In genomic region chr11:59173964-59174663, GRCh38 we compare ENCODE assay signal across 1 cellular context.
TF ChIP-seq lines count a peak whose summit lies in the region.

No MANE protein-coding gene starts in this region.

TF ChIP-seq in GM23338, 12 proteins besides CTCF, POLR2A, EP300 and RAD21 (continued from another document):
- TF ChIP-seq, protein P1, sequence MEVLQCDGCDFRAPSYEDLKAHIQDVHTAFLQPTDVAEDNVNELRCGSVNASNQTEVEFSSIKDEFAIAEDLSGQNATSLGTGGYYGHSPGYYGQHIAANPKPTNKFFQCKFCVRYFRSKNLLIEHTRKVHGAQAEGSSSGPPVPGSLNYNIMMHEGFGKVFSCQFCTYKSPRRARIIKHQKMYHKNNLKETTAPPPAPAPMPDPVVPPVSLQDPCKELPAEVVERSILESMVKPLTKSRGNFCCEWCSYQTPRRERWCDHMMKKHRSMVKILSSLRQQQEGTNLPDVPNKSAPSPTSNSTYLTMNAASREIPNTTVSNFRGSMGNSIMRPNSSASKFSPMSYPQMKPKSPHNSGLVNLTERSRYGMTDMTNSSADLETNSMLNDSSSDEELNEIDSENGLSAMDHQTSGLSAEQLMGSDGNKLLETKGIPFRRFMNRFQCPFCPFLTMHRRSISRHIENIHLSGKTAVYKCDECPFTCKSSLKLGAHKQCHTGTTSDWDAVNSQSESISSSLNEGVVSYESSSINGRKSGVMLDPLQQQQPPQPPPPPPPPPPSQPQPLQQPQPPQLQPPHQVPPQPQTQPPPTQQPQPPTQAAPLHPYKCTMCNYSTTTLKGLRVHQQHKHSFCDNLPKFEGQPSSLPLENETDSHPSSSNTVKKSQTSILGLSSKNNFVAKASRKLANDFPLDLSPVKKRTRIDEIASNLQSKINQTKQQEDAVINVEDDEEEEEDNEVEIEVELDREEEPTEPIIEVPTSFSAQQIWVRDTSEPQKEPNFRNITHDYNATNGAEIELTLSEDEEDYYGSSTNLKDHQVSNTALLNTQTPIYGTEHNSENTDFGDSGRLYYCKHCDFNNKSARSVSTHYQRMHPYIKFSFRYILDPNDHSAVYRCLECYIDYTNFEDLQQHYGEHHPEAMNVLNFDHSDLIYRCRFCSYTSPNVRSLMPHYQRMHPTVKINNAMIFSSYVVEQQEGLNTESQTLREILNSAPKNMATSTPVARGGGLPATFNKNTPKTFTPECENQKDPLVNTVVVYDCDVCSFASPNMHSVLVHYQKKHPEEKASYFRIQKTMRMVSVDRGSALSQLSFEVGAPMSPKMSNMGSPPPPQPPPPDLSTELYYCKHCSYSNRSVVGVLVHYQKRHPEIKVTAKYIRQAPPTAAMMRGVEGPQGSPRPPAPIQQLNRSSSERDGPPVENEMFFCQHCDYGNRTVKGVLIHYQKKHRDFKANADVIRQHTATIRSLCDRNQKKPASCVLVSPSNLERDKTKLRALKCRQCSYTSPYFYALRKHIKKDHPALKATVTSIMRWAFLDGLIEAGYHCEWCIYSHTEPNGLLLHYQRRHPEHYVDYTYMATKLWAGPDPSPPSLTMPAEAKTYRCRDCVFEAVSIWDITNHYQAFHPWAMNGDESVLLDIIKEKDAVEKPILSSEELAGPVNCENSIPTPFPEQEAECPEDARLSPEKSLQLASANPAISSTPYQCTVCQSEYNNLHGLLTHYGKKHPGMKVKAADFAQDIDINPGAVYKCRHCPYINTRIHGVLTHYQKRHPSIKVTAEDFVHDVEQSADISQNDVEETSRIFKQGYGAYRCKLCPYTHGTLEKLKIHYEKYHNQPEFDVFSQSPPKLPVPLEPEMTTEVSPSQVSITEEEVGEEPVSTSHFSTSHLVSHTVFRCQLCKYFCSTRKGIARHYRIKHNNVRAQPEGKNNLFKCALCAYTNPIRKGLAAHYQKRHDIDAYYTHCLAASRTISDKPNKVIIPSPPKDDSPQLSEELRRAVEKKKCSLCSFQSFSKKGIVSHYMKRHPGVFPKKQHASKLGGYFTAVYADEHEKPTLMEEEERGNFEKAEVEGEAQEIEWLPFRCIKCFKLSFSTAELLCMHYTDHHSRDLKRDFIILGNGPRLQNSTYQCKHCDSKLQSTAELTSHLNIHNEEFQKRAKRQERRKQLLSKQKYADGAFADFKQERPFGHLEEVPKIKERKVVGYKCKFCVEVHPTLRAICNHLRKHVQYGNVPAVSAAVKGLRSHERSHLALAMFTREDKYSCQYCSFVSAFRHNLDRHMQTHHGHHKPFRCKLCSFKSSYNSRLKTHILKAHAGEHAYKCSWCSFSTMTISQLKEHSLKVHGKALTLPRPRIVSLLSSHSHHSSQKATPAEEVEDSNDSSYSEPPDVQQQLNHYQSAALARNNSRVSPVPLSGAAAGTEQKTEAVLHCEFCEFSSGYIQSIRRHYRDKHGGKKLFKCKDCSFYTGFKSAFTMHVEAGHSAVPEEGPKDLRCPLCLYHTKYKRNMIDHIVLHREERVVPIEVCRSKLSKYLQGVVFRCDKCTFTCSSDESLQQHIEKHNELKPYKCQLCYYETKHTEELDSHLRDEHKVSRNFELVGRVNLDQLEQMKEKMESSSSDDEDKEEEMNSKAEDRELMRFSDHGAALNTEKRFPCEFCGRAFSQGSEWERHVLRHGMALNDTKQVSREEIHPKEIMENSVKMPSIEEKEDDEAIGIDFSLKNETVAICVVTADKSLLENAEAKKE (CRISPR knock-in tag; IDR thresholded peaks at IDR 0.05): peak; percentile 37; the same call in 1 of the 2 replicates
TF ChIP-seq in GM23338: peak in this region for 1.
